In the genomic region with DNA sequence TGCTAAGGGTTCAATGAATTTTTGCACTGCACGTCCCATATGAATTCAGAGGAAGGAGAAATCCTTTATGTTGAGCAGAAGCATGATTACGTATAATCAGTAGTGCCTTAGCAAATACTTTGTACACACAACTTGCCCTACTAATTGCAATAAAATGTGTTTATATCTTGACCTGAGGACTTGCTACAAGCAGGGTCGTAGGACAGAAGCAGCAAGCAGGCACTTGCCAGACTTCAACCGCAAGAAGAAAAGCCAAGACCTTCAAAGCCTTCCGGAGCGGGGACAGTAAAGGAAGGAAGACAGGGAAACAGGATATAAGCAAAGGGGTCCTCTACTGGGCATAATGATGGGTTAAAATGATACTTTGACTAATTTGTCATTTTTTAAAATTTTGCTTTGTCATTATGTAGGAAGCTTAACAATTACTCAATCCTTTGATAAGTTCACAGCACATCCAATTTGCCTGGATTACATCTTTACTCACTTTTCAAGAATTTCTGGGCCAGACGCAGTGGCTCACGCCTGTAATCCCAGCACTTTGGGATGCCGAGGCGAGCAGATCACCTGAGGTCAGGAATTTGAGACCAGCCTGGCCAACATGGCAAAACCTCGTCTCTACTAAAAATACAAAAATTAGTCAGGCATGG, we compare ENCODE assay signal across 20 cellular contexts. TPM values are rescaled to one million over a fixed set of nuclear protein-coding genes. Genes with fewer than 3 reads are reported as not detected.
DNase-seq lines count a peak whose midpoint lies in the region; ATAC-seq and TF ChIP-seq lines count a peak whose summit lies in the region.
"Had no signal": no experiment of that assay in that cellular context is flagged by ENCODE, and none has a peak within 500 bp of the region (broad histone marks: within the 10 kb centered on the region; RNA-seq: fewer than 3 reads in every experiment).

No MANE protein-coding gene starts in this region.

- H3K9me3 Mint-ChIP-seq in activated naive CD8-positive, alpha-beta T cell (ENCODE audit: low read depth), result no peaks in the 10 kb centered on the region
- H3K9me3 Mint-ChIP-seq in activated naive CD8-positive, alpha-beta T cell treated with anti-CD3 and anti-CD28 coated beads, Interleukin-2, amount 50 U/mL, for 24 hours, result no peaks in the 10 kb centered on the region
- H3K9me3 Mint-ChIP-seq: activated naive CD4-positive, alpha-beta T cell treated with anti-CD3 and anti-CD28 coated beads, Interleukin-2, amount 10 ng/mL, durations not matched to agents 7 days and 5 days had no signal

- no peak for TF ChIP-seq POLR2A in thyroid gland (IDR thresholded peaks at IDR 0.05)

- no peaks in the 10 kb centered on the region for H3K9me3 ChIP-seq in fibroblast of lung (ENCODE audit: control insufficient read depth, insufficient read depth, low read depth, low read length)
- H3K9me3 ChIP-seq in thyroid gland, result no peaks in the 10 kb centered on the region
- H3K9me3 ChIP-seq: gastrocnemius medialis, lower lobe of right lung, spleen, tibial nerve had no signal

- H3K36me3 Mint-ChIP-seq in activated naive CD8-positive, alpha-beta T cell, result no peaks in the 10 kb centered on the region
- H3K36me3 Mint-ChIP-seq in activated naive CD8-positive, alpha-beta T cell treated with anti-CD3 and anti-CD28 coated beads, Interleukin-2, amount 50 U/mL, for 24 hours (ENCODE audit: low read depth), result no peaks in the 10 kb centered on the region
- H3K36me3 Mint-ChIP-seq: activated naive CD4-positive, alpha-beta T cell treated with anti-CD3 and anti-CD28 coated beads, Interleukin-2, amount 10 ng/mL, durations not matched to agents 7 days and 5 days had no signal

- H3K27me3 ChIP-seq in fibroblast of lung (ENCODE audit: control insufficient read depth, insufficient read depth, low read length), result no peaks in the 10 kb centered on the region
- H3K27me3 ChIP-seq in thyroid gland, result no peaks in the 10 kb centered on the region
- H3K27me3 ChIP-seq: gastrocnemius medialis, tibial nerve had no signal

- no peak overlapping the region for H3K27ac Mint-ChIP-seq in activated naive CD8-positive, alpha-beta T cell
- H3K27ac Mint-ChIP-seq in activated naive CD8-positive, alpha-beta T cell treated with anti-CD3 and anti-CD28 coated beads, Interleukin-2, amount 50 U/mL, for 24 hours, result no peak overlapping the region
- H3K27ac Mint-ChIP-seq: activated naive CD4-positive, alpha-beta T cell treated with anti-CD3 and anti-CD28 coated beads, Interleukin-2, amount 10 ng/mL, durations not matched to agents 7 days and 5 days had no signal

- H3K36me3 ChIP-seq in fibroblast of lung (ENCODE audit: control insufficient read depth, insufficient read depth, low read length) (no peaks in the 10 kb centered on the region), thyroid gland (no peaks in the 10 kb centered on the region)
- H3K36me3 ChIP-seq: gastrocnemius medialis, lower lobe of right lung, spleen, tibial nerve had no signal

- H3K9ac ChIP-seq in fibroblast of lung (ENCODE audit: insufficient read depth, low read length), result no peak overlapping the region

- H3K27ac ChIP-seq in fibroblast of lung (ENCODE audit: insufficient read depth, low read length) (no peak overlapping the region), thyroid gland (no peak overlapping the region)
- H3K27ac ChIP-seq: C4-2B, gastrocnemius medialis, lower lobe of right lung, spleen, tibial nerve had no signal

- no peaks in the 10 kb centered on the region for H3K27me3 Mint-ChIP-seq in activated naive CD8-positive, alpha-beta T cell
- no peaks in the 10 kb centered on the region for H3K27me3 Mint-ChIP-seq in activated naive CD8-positive, alpha-beta T cell treated with anti-CD3 and anti-CD28 coated beads, Interleukin-2, amount 50 U/mL, for 24 hours

- TF ChIP-seq CTCF in fibroblast of lung (conservative IDR thresholded peaks at IDR 0.05 in 1 of 2, IDR thresholded peaks at IDR 0.05 in 1 of 2; ENCODE audit: low read depth in 1 of 2, low read length in 2 of 2) (no peak), thyroid gland (IDR thresholded peaks at IDR 0.05) (no peak)

- H3K79me2 ChIP-seq in fibroblast of lung (ENCODE audit: control insufficient read depth, insufficient read depth, low read length), result no peaks in the 10 kb centered on the region

- H3K4me3 ChIP-seq in fibroblast of lung (replicated peaks in 1 of 4; ENCODE audit: control extremely low read depth in 1 of 4, insufficient read depth in 1 of 4, low read depth in 3 of 4, low read length in 4 of 4), result no peak overlapping the region
- H3K4me3 ChIP-seq in thyroid gland (replicated peaks in 1 of 3), result no peak overlapping the region
- H3K4me3 ChIP-seq: gastrocnemius medialis, lower lobe of right lung, spleen, tibial nerve had no signal

- peaks cover 23% of the 10 kb centered on the region for H3K4me1 Mint-ChIP-seq in activated naive CD8-positive, alpha-beta T cell (ENCODE audit: low read depth)
- peaks cover 12% of the 10 kb centered on the region for H3K4me1 Mint-ChIP-seq in activated naive CD8-positive, alpha-beta T cell treated with anti-CD3 and anti-CD28 coated beads, Interleukin-2, amount 50 U/mL, for 24 hours

- peak overlapping the region; percentile 59 for H3K4me3 Mint-ChIP-seq in activated naive CD8-positive, alpha-beta T cell
- no peak overlapping the region for H3K4me3 Mint-ChIP-seq in activated naive CD8-positive, alpha-beta T cell treated with anti-CD3 and anti-CD28 coated beads, Interleukin-2, amount 50 U/mL, for 24 hours
- H3K4me3 Mint-ChIP-seq: activated naive CD4-positive, alpha-beta T cell treated with anti-CD3 and anti-CD28 coated beads, Interleukin-2, amount 10 ng/mL, durations not matched to agents 7 days and 5 days had no signal

- 54 to 64% methylated on average over 11 of the region's 11 CpGs for WGBS in thyroid gland, 2 donors

- no peaks in the 10 kb centered on the region for H4K20me1 ChIP-seq in fibroblast of lung (ENCODE audit: control insufficient read depth, extremely low read depth, insufficient read depth, low read length)

- intact Hi-C loops in thyroid gland (cut with DNase I), result loop anchor here (10.0 kb wide), 1 partner anchor 222 kb away; no protein-coding TSS in a partner anchor

- no peak for ATAC-seq in activated naive CD8-positive, alpha-beta T cell treated with anti-CD3 and anti-CD28 coated beads, Interleukin-2, amount 50 U/mL, for 24 hours
- ATAC-seq in GM21367 (IDR thresholded peaks at IDR 0.05; ENCODE audit: unreplicated experiment), result no peak
- ATAC-seq: gastrocnemius medialis had no signal

- DNase-seq in activated naive CD8-positive, alpha-beta T cell treated with anti-CD3 and anti-CD28 coated beads, Interleukin-2, amount 50 U/mL, for 24 hours, result no peak
- DNase-seq in M059J (ENCODE audit: low read depth), result peak; percentile 36
- DNase-seq in fibroblast of lung (ENCODE audit: low read depth in 2 of 2), result peak; percentile 27 to 36
- peak; percentile 20 to 46 for DNase-seq in thyroid gland
- DNase-seq in stimulated activated naive CD4-positive, alpha-beta T cell (lab: John Stamatoyannopoulos, UW), result no peak
- no peak for DNase-seq in glomerular visceral epithelial cell (ENCODE audit: extremely low spot score)
- DNase-seq: activated CD4-positive, CD25-positive, alpha-beta regulatory T cell treated with anti-CD3 and anti-CD28 coated beads, Interleukin-2, amount 50 U/mL, for 72 hours; activated naive CD4-positive, alpha-beta T cell treated with anti-CD3 and anti-CD28 coated beads, Interleukin-2, amount 10 ng/mL, durations not matched to agents 7 days and 5 days; activated T-cell treated with anti-CD3 and anti-CD28 coated beads, Interleukin-2, amount 50 U/mL, for 48 hours; gastrocnemius medialis; lower lobe of right lung; NCI-H446; SHP77 treated with DMSO at 0.1 percent for 48 hours; spleen; stimulated activated CD4-positive, alpha-beta T cell treated with anti-CD3 and anti-CD28 coated beads, Interleukin-4, amount 100 ng/mL, for 1 hour; stimulated activated naive CD8-positive, alpha-beta T cell treated with anti-CD3 and anti-CD28 coated beads, Interleukin-15, Interleukin-2, amounts not matched to agents 100 U/mL and 50 U/mL, for 24 hours had no signal

- H2AFZ ChIP-seq in fibroblast of lung (ENCODE audit: low read length), result no peak overlapping the region

- peak overlapping the region; percentile 37 for H3K4me2 ChIP-seq in fibroblast of lung (ENCODE audit: extremely low read depth, insufficient read depth, low read length)

- H3K4me1 ChIP-seq in fibroblast of lung (ENCODE audit: control insufficient read depth, extremely low read depth, insufficient read depth, low read length), result no peaks in the 10 kb centered on the region
- H3K4me1 ChIP-seq in thyroid gland, result peaks cover 0 to 3% of the 10 kb centered on the region in 2 donors
- H3K4me1 ChIP-seq: gastrocnemius medialis, lower lobe of right lung had no signal

RNA-seq across cellular contexts. Expression of a gene that starts 23.2 kb away (rescaled TPM):
- total RNA-seq in M059J (2014; rRNA removed; shearing (Covaris generic)), result 14.9 and 19.3 TPM in 2 replicates
- total RNA-seq in fibroblast of lung, result 22.9 and 44.4 TPM in 2 replicates
- 13.1 and 38.0 TPM in 2 replicates for polyA plus RNA-seq in fibroblast of lung
- polyA plus RNA-seq in fibroblast of lung (2012), result 8.8 and 20.3 TPM in 2 replicates
- 38.6 and 128 TPM in 2 replicates for polyA minus RNA-seq in fibroblast of lung (ENCODE audit: low replicate concordance)
- total RNA-seq in thyroid gland, result 10 to 100 TPM in 2 of 4 donors, 1 to 10 TPM in 2; 4.3 to 16.6 (median 9.1) TPM

Comparison
In these comparisons a context has a peak if more than half of its experiments do, and no peak if none do; other contexts are left out.
1. DNase-seq: peak in M059J (single experiment), fibroblast of lung (2 of 2) and thyroid gland (2 of 2); none in activated naive CD8-positive, alpha-beta T cell treated with anti-CD3 and anti-CD28 coated beads, Interleukin-2, amount 50 U/mL, for 24 hours (single experiment), stimulated activated naive CD4-positive, alpha-beta T cell (0 of 6) and glomerular visceral epithelial cell (single experiment).